Comparison of ENCODE assay signal across 14 cellular contexts in the genomic region with DNA sequence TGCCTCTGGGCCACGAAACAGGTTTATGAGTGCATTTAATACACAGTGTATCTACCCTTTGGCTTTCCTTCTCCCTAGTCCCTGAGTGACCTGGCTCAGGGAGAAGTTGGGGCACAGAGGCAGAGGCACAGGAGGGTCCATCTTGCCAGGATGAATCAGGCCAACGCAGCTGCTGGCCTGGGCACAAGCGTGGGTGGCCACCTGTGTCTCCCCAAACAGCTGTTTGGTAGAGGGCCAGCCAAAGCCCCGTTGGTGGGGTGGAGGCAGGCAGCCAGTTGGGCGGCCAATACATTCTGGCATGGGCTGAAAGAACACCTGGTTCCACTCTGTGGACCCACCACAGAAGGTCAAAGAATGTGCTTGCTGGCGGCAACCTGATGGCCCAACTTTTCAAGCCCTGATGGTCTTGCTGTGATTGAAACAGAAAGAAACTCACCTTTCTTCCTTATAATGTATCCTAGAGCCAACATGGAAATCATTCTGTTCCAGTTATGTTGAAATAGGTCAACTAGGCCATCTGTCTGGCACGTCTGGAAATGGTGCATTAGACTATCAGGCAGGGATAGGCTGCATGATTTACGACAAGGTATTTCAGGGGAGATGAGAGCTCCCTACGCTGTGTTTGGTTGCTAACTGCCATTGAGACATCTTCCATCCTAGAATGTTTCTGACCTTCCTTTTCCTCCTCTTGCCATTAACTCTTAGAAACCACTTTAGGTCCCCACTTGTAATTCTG.
"Had no signal": no experiment of that assay in that cellular context is flagged by ENCODE, and none has a peak within 500 bp of the region (broad histone marks: within the 10 kb centered on the region; RNA-seq: fewer than 3 reads in every experiment).

No MANE protein-coding gene starts in this region.

- H3K4me1 ChIP-seq: colonic mucosa, prostate gland, sigmoid colon, thyroid gland, uterus had no signal

- H3K9me3 ChIP-seq: colonic mucosa, prostate gland, sigmoid colon, thyroid gland, uterus had no signal

- DNase-seq: activated CD4-positive, alpha-beta T cell treated with anti-CD3 and anti-CD28 coated beads, Interleukin-2, amount 10 ng/mL, durations not matched to agents 24 days and 14 days; activated CD8-positive, alpha-beta memory T cell treated with anti-CD3 and anti-CD28 coated beads, Interleukin-2, amount 50 U/mL, for 48 hours; activated gamma-delta T cell; activated T-cell treated with anti-CD3 and anti-CD28 coated beads, Interleukin-2, amount 50 U/mL, for 72 hours; amniotic stem cell; colonic mucosa; kidney; left ventricle myocardium superior; nephron progenitor cell; sigmoid colon; T-helper 2 cell; thyroid gland; uterus had no signal

- H3K27me3 ChIP-seq: colonic mucosa, sigmoid colon, thyroid gland, uterus had no signal

- H3K36me3 ChIP-seq: colonic mucosa, prostate gland, sigmoid colon, thyroid gland, uterus had no signal

- H3K4me3 ChIP-seq: colonic mucosa, prostate gland, sigmoid colon, thyroid gland, uterus had no signal

- H3K27ac ChIP-seq: colonic mucosa, prostate gland, sigmoid colon, thyroid gland, uterus had no signal
